1 cellular context compared by ENCODE assay signal in genomic region chr4:188430384-188430783, GRCh38.
TF ChIP-seq lines count a peak whose summit lies in the region.

No MANE protein-coding gene starts in this region.

TF ChIP-seq in SK-N-SH, 30 proteins besides CTCF, POLR2A, EP300 and RAD21 (continued from another document):
- TF ChIP-seq REST (IDR thresholded peaks at IDR 0.05; ENCODE audit: low read depth, low read length) = no peak
- no peak for TF ChIP-seq EZH2phosphoT487 (IDR thresholded peaks at IDR 0.05; ENCODE audit: borderline replicate concordance, low read depth)
